ENCODE assay signal across 25 cellular contexts in the genomic region with DNA sequence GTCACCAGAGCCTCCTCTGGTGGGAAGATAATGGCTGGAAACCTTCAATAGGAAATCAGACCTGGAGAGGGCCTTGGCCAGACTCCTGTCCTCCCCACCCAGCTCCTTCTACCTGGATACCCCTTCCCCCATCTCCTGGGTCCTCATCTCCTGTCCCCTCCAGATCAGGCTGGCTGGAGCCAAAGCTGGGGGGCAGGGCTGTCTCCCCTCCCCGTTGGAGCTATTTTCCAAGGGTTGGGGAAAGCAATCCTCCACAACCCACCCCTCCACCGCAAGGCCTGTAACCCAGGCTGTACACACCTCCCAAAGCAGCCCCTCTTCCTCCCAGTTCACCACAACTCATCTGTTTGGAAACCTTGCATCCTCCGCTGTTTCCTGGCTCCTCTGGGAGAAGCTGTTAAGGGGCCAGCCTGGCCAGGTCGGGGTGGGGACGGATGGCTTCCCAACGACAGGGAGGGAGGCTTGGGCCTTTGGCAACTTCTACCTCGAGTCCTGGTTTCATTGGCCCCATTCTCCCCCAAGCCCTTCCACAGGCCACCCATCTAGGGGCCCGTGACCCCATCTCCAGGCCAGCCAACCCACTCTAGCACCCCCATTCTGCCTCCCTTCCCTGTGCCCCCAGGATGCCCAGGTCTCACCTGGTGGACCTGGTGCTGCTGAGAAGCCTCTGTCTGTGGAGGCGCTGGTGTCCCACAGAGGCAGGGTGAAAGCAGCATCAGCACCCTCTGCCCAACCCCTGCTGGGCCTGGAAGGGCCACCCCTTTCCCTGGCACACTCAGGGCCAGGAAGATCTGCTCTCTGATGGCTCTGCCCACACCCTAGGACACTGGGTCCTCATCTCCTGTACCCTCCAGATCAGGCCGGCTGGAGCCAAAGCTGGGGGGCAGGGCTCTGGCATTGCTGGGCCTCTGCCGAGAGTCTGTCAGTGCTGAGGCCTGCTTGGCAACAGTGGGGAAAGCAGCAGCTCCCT. TPM values are rescaled to one million over a fixed set of nuclear protein-coding genes. Genes with fewer than 3 reads are reported as not detected.
DNase-seq lines count a peak whose midpoint lies in the region; TF ChIP-seq lines count a peak whose summit lies in the region.
"Had no signal": no experiment of that assay in that cellular context is flagged by ENCODE, and none has a peak within 500 bp of the region (broad histone marks: within the 10 kb centered on the region; RNA-seq: fewer than 3 reads in every experiment).

No MANE protein-coding gene starts in this region.

- H3K4me1 Mint-ChIP-seq in activated CD4-positive, alpha-beta T cell treated with anti-CD3 and anti-CD28 coated beads, Interleukin-2, amount 10 ng/mL, durations not matched to agents 24 days and 14 days = peaks cover 3% of the 10 kb centered on the region
- H3K4me1 Mint-ChIP-seq: activated CD4-positive, alpha-beta T cell treated with anti-CD3 and anti-CD28 coated beads, Interleukin-2, amount 10 ng/mL, durations not matched to agents 7 days and 5 days; nephron had no signal

- DNase-seq in activated CD4-positive, alpha-beta T cell treated with anti-CD3 and anti-CD28 coated beads, Interleukin-2, amount 10 ng/mL, durations not matched to agents 24 days and 14 days = peak; percentile 51
- no peak for DNase-seq in activated CD4-positive, alpha-beta T cell treated with anti-CD3 and anti-CD28 coated beads, Interleukin-2, amount 50 U/mL, for 1 hour
- DNase-seq in WERI-Rb-1 (peak; percentile 4), iPS-NIHi11 (ENCODE audit: low spot score) (peak; percentile 2), suprapubic skin (ENCODE audit: low spot score in 2 of 2) (peak; percentile 50 to 69), NCI-H2107 treated with DMSO at 0.1 percent for 48 hours (lab: John Stamatoyannopoulos, UW; ENCODE audit: unreplicated experiment) (no peak), NCI-H446 (lab: John Stamatoyannopoulos, UW) (no peak)
- DNase-seq in effector CD8-positive, alpha-beta T cell (lab: John Stamatoyannopoulos, UW) = no peak
- DNase-seq: activated CD4-positive, alpha-beta T cell treated with anti-CD3 and anti-CD28 coated beads, Interleukin-2, amount 10 ng/mL, durations not matched to agents 7 days and 5 days; activated CD8-positive, alpha-beta memory T cell treated with anti-CD3 and anti-CD28 coated beads, Interleukin-2, amount 50 U/mL, for 4 hours; BE2C; brain microvascular endothelial cell; DND-41; midbrain; NCI-H1092 treated with DMSO at 0.1 percent for 48 hours; NCI-H2081; stimulated activated CD4-positive, alpha-beta T cell treated with anti-CD3 and anti-CD28 coated beads, Interleukin-2, amount 100 ng/mL, for 24 hours; stimulated activated naive CD4-positive, alpha-beta T cell had no signal

- H3K4me3 ChIP-seq in WERI-Rb-1 (ENCODE audit: low read depth, low read length) (no peak overlapping the region), suprapubic skin (no peak overlapping the region)
- H3K4me3 ChIP-seq: prostate gland, skin epidermis had no signal

- no peak overlapping the region for H3K4me3 Mint-ChIP-seq in activated CD4-positive, alpha-beta T cell treated with anti-CD3 and anti-CD28 coated beads, Interleukin-2, amount 10 ng/mL, durations not matched to agents 24 days and 14 days
- H3K4me3 Mint-ChIP-seq: activated CD4-positive, alpha-beta T cell treated with anti-CD3 and anti-CD28 coated beads, Interleukin-2, amount 10 ng/mL, durations not matched to agents 7 days and 5 days; nephron; T-helper 1 cell treated with Interleukin-12 subunit alpha and Interleukin-12 subunit beta and Interleukin-4 antibody, amounts not matched to agents 30 μg/mL and 1 μg/mL, for 36 hours had no signal

- no peaks in the 10 kb centered on the region for H3K36me3 Mint-ChIP-seq in activated CD4-positive, alpha-beta T cell treated with anti-CD3 and anti-CD28 coated beads, Interleukin-2, amount 10 ng/mL, durations not matched to agents 24 days and 14 days (ENCODE audit: low read depth)

- peaks cover 23% of the 10 kb centered on the region for H3K27me3 Mint-ChIP-seq in activated CD4-positive, alpha-beta T cell treated with anti-CD3 and anti-CD28 coated beads, Interleukin-2, amount 10 ng/mL, durations not matched to agents 24 days and 14 days

- H3K9me3 Mint-ChIP-seq in activated CD4-positive, alpha-beta T cell treated with anti-CD3 and anti-CD28 coated beads, Interleukin-2, amount 10 ng/mL, durations not matched to agents 24 days and 14 days = no peaks in the 10 kb centered on the region
- H3K9me3 Mint-ChIP-seq: activated CD4-positive, alpha-beta T cell treated with anti-CD3 and anti-CD28 coated beads, Interleukin-2, amount 10 ng/mL, durations not matched to agents 7 days and 5 days; nephron; T-helper 1 cell treated with Interleukin-12 subunit alpha and Interleukin-12 subunit beta and Interleukin-4 antibody, amounts not matched to agents 30 μg/mL and 1 μg/mL, for 36 hours had no signal

- no peaks in the 10 kb centered on the region for H3K9me3 ChIP-seq in WERI-Rb-1 (ENCODE audit: severe bottlenecking)
- no peaks in the 10 kb centered on the region for H3K9me3 ChIP-seq in suprapubic skin
- H3K9me3 ChIP-seq: BE2C, prostate gland had no signal

- H3K36me3 ChIP-seq in WERI-Rb-1 (no peaks in the 10 kb centered on the region), suprapubic skin (no peaks in the 10 kb centered on the region)
- H3K36me3 ChIP-seq: BE2C, brain microvascular endothelial cell, prostate gland had no signal

- no peaks in the 10 kb centered on the region for H3K4me1 ChIP-seq in suprapubic skin
- H3K4me1 ChIP-seq: BE2C, prostate gland had no signal

- H3K27ac ChIP-seq in WERI-Rb-1 (no peak overlapping the region), suprapubic skin (no peak overlapping the region)
- H3K27ac ChIP-seq: brain microvascular endothelial cell, prostate gland, skin epidermis had no signal

- TF ChIP-seq POLR2A in suprapubic skin (IDR thresholded peaks at IDR 0.05) = no peak

- no peak overlapping the region for H3K27ac Mint-ChIP-seq in activated CD4-positive, alpha-beta T cell treated with anti-CD3 and anti-CD28 coated beads, Interleukin-2, amount 10 ng/mL, durations not matched to agents 24 days and 14 days
- H3K27ac Mint-ChIP-seq: activated CD4-positive, alpha-beta T cell treated with anti-CD3 and anti-CD28 coated beads, Interleukin-2, amount 10 ng/mL, durations not matched to agents 7 days and 5 days; nephron; T-helper 1 cell treated with Interleukin-12 subunit alpha and Interleukin-12 subunit beta and Interleukin-4 antibody, amounts not matched to agents 30 μg/mL and 1 μg/mL, for 36 hours had no signal

- TF ChIP-seq CTCF in WERI-Rb-1 (IDR thresholded peaks at IDR 0.05; ENCODE audit: low read depth, low read length) = no peak
- no peak for TF ChIP-seq CTCF in suprapubic skin (IDR thresholded peaks at IDR 0.05)

- H3K27me3 ChIP-seq in WERI-Rb-1 (ENCODE audit: insufficient read depth, low read depth, severe bottlenecking) (no peaks in the 10 kb centered on the region), suprapubic skin (peaks cover 46% of the 10 kb centered on the region)
- H3K27me3 ChIP-seq: BE2C had no signal

- TF ChIP-seq EP300 in suprapubic skin (IDR thresholded peaks at IDR 0.05) = no peak

- intact Hi-C loops in activated CD4-positive, alpha-beta T cell treated with anti-CD3 and anti-CD28 coated beads, Interleukin-2, amount 10 ng/mL, durations not matched to agents 24 days and 14 days (cut with micrococcal nuclease) = no loop called here

- WGBS in suprapubic skin = 81% methylated on average over 7 of the region's 11 CpGs

RNA-seq across cellular contexts. Expression of a gene that starts 22.1 kb away (rescaled TPM):
- not detected in 2 replicates for total RNA-seq in activated CD4-positive, alpha-beta T cell treated with anti-CD3 and anti-CD28 coated beads, Interleukin-2, amount 10 ng/mL, durations not matched to agents 24 days and 14 days
- total RNA-seq in suprapubic skin = not detected
- total RNA-seq: activated CD4-positive, alpha-beta T cell treated with anti-CD3 and anti-CD28 coated beads, Interleukin-2, amount 10 ng/mL, durations not matched to agents 7 days and 5 days; fibroblast of lung; H4; left colon had no signal

RNA-seq across cellular contexts. Expression of a gene that starts 34.4 kb away (rescaled TPM):
- total RNA-seq in activated CD4-positive, alpha-beta T cell treated with anti-CD3 and anti-CD28 coated beads, Interleukin-2, amount 10 ng/mL, durations not matched to agents 24 days and 14 days = 43.2 and 43.9 TPM in 2 replicates
- total RNA-seq in suprapubic skin = 10 to 100 TPM; 33.0 to 35.2 (median 33.3) TPM

RNA-seq across cellular contexts. Expression of a gene that starts 46.6 kb away (rescaled TPM):
- not detected in 2 replicates for total RNA-seq in activated CD4-positive, alpha-beta T cell treated with anti-CD3 and anti-CD28 coated beads, Interleukin-2, amount 10 ng/mL, durations not matched to agents 24 days and 14 days
- under 1 TPM in 1 of 4 donors, not detected in 3; 0.72 TPM for total RNA-seq in suprapubic skin
- total RNA-seq: activated CD4-positive, alpha-beta T cell treated with anti-CD3 and anti-CD28 coated beads, Interleukin-2, amount 10 ng/mL, durations not matched to agents 7 days and 5 days; H4; left colon; prostate gland had no signal

Comparison
In these comparisons a context has a peak if more than half of its experiments do, and no peak if none do; other contexts are left out.
1. DNase-seq: peak in activated CD4-positive, alpha-beta T cell treated with anti-CD3 and anti-CD28 coated beads, Interleukin-2, amount 10 ng/mL, durations not matched to agents 24 days and 14 days (single experiment), WERI-Rb-1 (single experiment), iPS-NIHi11 (single experiment) and suprapubic skin (2 of 2); none in activated CD4-positive, alpha-beta T cell treated with anti-CD3 and anti-CD28 coated beads, Interleukin-2, amount 50 U/mL, for 1 hour (single experiment), effector CD8-positive, alpha-beta T cell (single experiment), NCI-H2107 treated with DMSO at 0.1 percent for 48 hours (single experiment) and NCI-H446 (0 of 2).